Comparison of ENCODE assay signal across 8 cellular contexts in genomic region chr4:15002659-15003440, GRCh38. TPM values are rescaled to one million over a fixed set of nuclear protein-coding genes. Genes with fewer than 3 reads are reported as not detected.
A peak's percentile ranks its signal among the peaks of the same experiment; 100 is the strongest.
DNase-seq lines count a peak whose midpoint lies in the region; ATAC-seq and TF ChIP-seq lines count a peak whose summit lies in the region.

No MANE protein-coding gene starts in this region.

- no peaks in the 10 kb centered on the region for H3K9me3 Mint-ChIP-seq in CD4-positive, alpha-beta T cell
- H3K9me3 Mint-ChIP-seq in activated T-helper 1 cell treated with anti-CD3 and anti-CD28 coated beads, Interleukin-12 subunit alpha, Interleukin-12 subunit beta, Interleukin-2, Interleukin-4 antibody, amounts not matched to agents 30 ng/mL and 10 ng/mL and 1 ng/mL, durations not matched to agents 14 hours and 24 hours and 36 hours = no peaks in the 10 kb centered on the region
- H3K9me3 Mint-ChIP-seq in naive thymus-derived CD4-positive, alpha-beta T cell = no peaks in the 10 kb centered on the region
- H3K9me3 Mint-ChIP-seq in stimulated activated naive B cell treated with anti-CD40 and anti-IgM and Interleukin-4, amounts not matched to agents 10 μg/mL and 1 μg/mL and 100 μg/mL, for 72 hours = no peaks in the 10 kb centered on the region

- H3K4me1 Mint-ChIP-seq in CD4-positive, alpha-beta T cell (ENCODE audit: low read depth) = peaks cover 29% of the 10 kb centered on the region
- peaks cover 25% of the 10 kb centered on the region for H3K4me1 Mint-ChIP-seq in activated T-helper 1 cell treated with anti-CD3 and anti-CD28 coated beads, Interleukin-12 subunit alpha, Interleukin-12 subunit beta, Interleukin-2, Interleukin-4 antibody, amounts not matched to agents 30 ng/mL and 10 ng/mL and 1 ng/mL, durations not matched to agents 14 hours and 24 hours and 36 hours (ENCODE audit: low read depth)
- peaks cover 18 to 34% (median 29%) of the 10 kb centered on the region in 7 donors for H3K4me1 Mint-ChIP-seq in naive thymus-derived CD4-positive, alpha-beta T cell
- peaks cover 7 to 13% of the 10 kb centered on the region in 2 donors for H3K4me1 Mint-ChIP-seq in stimulated activated naive B cell treated with anti-CD40 and anti-IgM and Interleukin-4, amounts not matched to agents 10 μg/mL and 1 μg/mL and 100 μg/mL, for 72 hours

- no peaks in the 10 kb centered on the region for H3K27me3 ChIP-seq in CD4-positive, alpha-beta T cell (ENCODE audit: control insufficient read depth, insufficient read depth, low read length)
- H3K27me3 ChIP-seq in Peyer's patch = no peaks in the 10 kb centered on the region
- H3K27me3 ChIP-seq in naive thymus-derived CD4-positive, alpha-beta T cell (ENCODE audit: control insufficient read depth in 2 of 2, insufficient read depth in 2 of 2, low read length in 2 of 2) = no peaks in the 10 kb centered on the region

- POLR2A ChIA-PET in CD4-positive, alpha-beta T cell (lab: Charles Lee) = interaction anchor here (0.6 to 2.3 kb wide), 22 partner anchors 9 to 1518 kb away, joined by 3 to 16 read pairs (median 4); partner anchors contain the start of genes BOD1L1, FAM200B and FBXL5
- POLR2A ChIA-PET in naive thymus-derived CD4-positive, alpha-beta T cell (lab: Charles Lee) = interaction anchor here (0.7 to 1.6 kb wide), 16 partner anchors 9 to 1375 kb away, joined by 3 to 8 read pairs (median 4); partner anchors contain the start of genes BOD1L1, FAM200B and FBXL5

- peak overlapping the region; percentile 100 for H3K27ac ChIP-seq in CD4-positive, alpha-beta T cell (ENCODE audit: low read depth, low read length)
- H3K27ac ChIP-seq in Peyer's patch = peak overlapping the region; percentile 99 to 100 (median 100)
- H3K27ac ChIP-seq in naive thymus-derived CD4-positive, alpha-beta T cell (ENCODE audit: low read depth, low read length) = peak overlapping the region; percentile 100

- H3K9me3 ChIP-seq in CD4-positive, alpha-beta T cell (ENCODE audit: control insufficient read depth, low read length) = no peaks in the 10 kb centered on the region
- H3K9me3 ChIP-seq in Peyer's patch = no peaks in the 10 kb centered on the region
- H3K9me3 ChIP-seq in naive thymus-derived CD4-positive, alpha-beta T cell (ENCODE audit: control insufficient read depth in 2 of 3, low read length in 3 of 3) = no peaks in the 10 kb centered on the region

- TF ChIP-seq POLR2A in Peyer's patch (IDR thresholded peaks at IDR 0.05) = peak; percentile 79 to 82

- H3K36me3 Mint-ChIP-seq in CD4-positive, alpha-beta T cell (ENCODE audit: low read depth) = peaks cover 30% of the 10 kb centered on the region
- peaks cover 12% of the 10 kb centered on the region for H3K36me3 Mint-ChIP-seq in activated T-helper 1 cell treated with anti-CD3 and anti-CD28 coated beads, Interleukin-12 subunit alpha, Interleukin-12 subunit beta, Interleukin-2, Interleukin-4 antibody, amounts not matched to agents 30 ng/mL and 10 ng/mL and 1 ng/mL, durations not matched to agents 14 hours and 24 hours and 36 hours (ENCODE audit: low read depth)
- H3K36me3 Mint-ChIP-seq in naive thymus-derived CD4-positive, alpha-beta T cell = peaks cover 0 to 9% (median 0%) of the 10 kb centered on the region in 5 donors
- peaks cover 3 to 4% of the 10 kb centered on the region in 2 donors for H3K36me3 Mint-ChIP-seq in stimulated activated naive B cell treated with anti-CD40 and anti-IgM and Interleukin-4, amounts not matched to agents 10 μg/mL and 1 μg/mL and 100 μg/mL, for 72 hours

- peak overlapping the region; percentile 73 to 96 (median 80) for H3K4me3 ChIP-seq in Peyer's patch
- peak overlapping the region; percentile 99 for H3K4me3 ChIP-seq in naive thymus-derived CD4-positive, alpha-beta T cell (ENCODE audit: low read length)

- H3K36me3 ChIP-seq in Peyer's patch = peaks cover 0 to 4% (median 0%) of the 10 kb centered on the region in 3 donors
- H3K36me3 ChIP-seq in naive thymus-derived CD4-positive, alpha-beta T cell (ENCODE audit: control insufficient read depth in 2 of 3, insufficient read depth in 3 of 3, low read length in 3 of 3) = peaks cover 0 to 13% (median under 1%) of the 10 kb centered on the region in 3 experiments

- CTCF ChIA-PET in CD4-positive, alpha-beta T cell (lab: Charles Lee) = no interaction called here
- CTCF ChIA-PET in naive thymus-derived CD4-positive, alpha-beta T cell (lab: Charles Lee) = no interaction called here

- no peaks in the 10 kb centered on the region for H3K27me3 Mint-ChIP-seq in CD4-positive, alpha-beta T cell
- no peaks in the 10 kb centered on the region for H3K27me3 Mint-ChIP-seq in activated T-helper 1 cell treated with anti-CD3 and anti-CD28 coated beads, Interleukin-12 subunit alpha, Interleukin-12 subunit beta, Interleukin-2, Interleukin-4 antibody, amounts not matched to agents 30 ng/mL and 10 ng/mL and 1 ng/mL, durations not matched to agents 14 hours and 24 hours and 36 hours (ENCODE audit: insufficient read depth)
- no peaks in the 10 kb centered on the region for H3K27me3 Mint-ChIP-seq in naive thymus-derived CD4-positive, alpha-beta T cell
- H3K27me3 Mint-ChIP-seq in stimulated activated naive B cell treated with anti-CD40 and anti-IgM and Interleukin-4, amounts not matched to agents 10 μg/mL and 1 μg/mL and 100 μg/mL, for 72 hours = no peaks in the 10 kb centered on the region

- peak; percentile 53 for ATAC-seq in CD4-positive, alpha-beta T cell (ENCODE audit: poor library complexity)
- ATAC-seq in GM19463 (IDR thresholded peaks at IDR 0.05; ENCODE audit: unreplicated experiment) = peak; percentile 15
- ATAC-seq in HG03575 (IDR thresholded peaks at IDR 0.05; ENCODE audit: extremely low read depth, insufficient number of reproducible peaks, low FRiP score, unreplicated experiment) = peak; percentile 2
- ATAC-seq in naive thymus-derived CD4-positive, alpha-beta T cell = peak; percentile 56
- ATAC-seq in stimulated activated naive B cell treated with anti-CD40 and anti-IgM and Interleukin-4, amounts not matched to agents 10 μg/mL and 1 μg/mL and 100 μg/mL, for 72 hours (replicated peaks) = peak; percentile 38 to 44

- no peak for TF ChIP-seq CTCF in CD4-positive, alpha-beta T cell (IDR thresholded peaks at IDR 0.05)
- TF ChIP-seq CTCF in Peyer's patch (IDR thresholded peaks at IDR 0.05) = no peak

- peak overlapping the region; percentile 99 for H3K27ac Mint-ChIP-seq in CD4-positive, alpha-beta T cell
- H3K27ac Mint-ChIP-seq in activated T-helper 1 cell treated with anti-CD3 and anti-CD28 coated beads, Interleukin-12 subunit alpha, Interleukin-12 subunit beta, Interleukin-2, Interleukin-4 antibody, amounts not matched to agents 30 ng/mL and 10 ng/mL and 1 ng/mL, durations not matched to agents 14 hours and 24 hours and 36 hours = peak overlapping the region; percentile 93
- H3K27ac Mint-ChIP-seq in naive thymus-derived CD4-positive, alpha-beta T cell = peak overlapping the region; percentile 90 to 98 (median 97)
- peak overlapping the region; percentile 97 for H3K27ac Mint-ChIP-seq in stimulated activated naive B cell treated with anti-CD40 and anti-IgM and Interleukin-4, amounts not matched to agents 10 μg/mL and 1 μg/mL and 100 μg/mL, for 72 hours

- DNase-seq in CD4-positive, alpha-beta T cell = peak; percentile 67 to 90 (median 78)
- DNase-seq in Peyer's patch = peak; percentile 68 to 91 (median 90)
- peak; percentile 76 for DNase-seq in activated T-helper 1 cell treated with anti-CD3 and anti-CD28 coated beads, Interleukin-12 subunit alpha, Interleukin-12 subunit beta, Interleukin-2, Interleukin-4 antibody, amounts not matched to agents 30 ng/mL and 10 ng/mL and 1 ng/mL, durations not matched to agents 14 hours and 24 hours and 36 hours (ENCODE audit: low spot score)
- DNase-seq in fibroblast of gingiva (ENCODE audit: low read depth) = peak; percentile 96
- DNase-seq in naive thymus-derived CD4-positive, alpha-beta T cell = peak; percentile 63 to 88 (median 83)
- DNase-seq in stimulated activated naive B cell treated with anti-CD40 and anti-IgM and Interleukin-4, amounts not matched to agents 10 μg/mL and 1 μg/mL and 100 μg/mL, for 72 hours = peak; percentile 72

- H3K4me1 ChIP-seq in Peyer's patch = peaks cover 0 to 13% (median 0%) of the 10 kb centered on the region in 4 donors
- peaks cover 7 to 10% of the 10 kb centered on the region in 2 donors for H3K4me1 ChIP-seq in naive thymus-derived CD4-positive, alpha-beta T cell (ENCODE audit: control insufficient read depth in 2 of 2, insufficient read depth in 2 of 2, low read length in 2 of 2)

- intact Hi-C loops in CD4-positive, alpha-beta T cell (cut with DNase I, micrococcal nuclease) = loop anchor here (1.0 to 5.0 kb wide), 9 partner anchors 78 to 1521 kb away; partner anchors contain the start of genes FBXL5 (in 2 of the 2), RAB28 (in 2 of the 2), BOD1L1 (in 1 of the 2) and FAM200B (in 1 of the 2)
- intact Hi-C loops in activated T-helper 1 cell treated with anti-CD3 and anti-CD28 coated beads, Interleukin-12 subunit alpha, Interleukin-12 subunit beta, Interleukin-2, Interleukin-4 antibody, amounts not matched to agents 30 ng/mL and 10 ng/mL and 1 ng/mL, durations not matched to agents 14 hours and 24 hours and 36 hours (cut with micrococcal nuclease) = loop anchor here (1.0 to 5.0 kb wide), 15 partner anchors 9 to 1376 kb away; partner anchors contain the start of genes BOD1L1, FAM200B, FBXL5 and TAPT1
- intact Hi-C loops in naive thymus-derived CD4-positive, alpha-beta T cell (cut with micrococcal nuclease) = loop anchor here (1.0 to 5.0 kb wide), 13 partner anchors 126 to 1376 kb away; partner anchors contain the start of genes BOD1L1 (in 2 of the 2), FAM200B (in 2 of the 2), FBXL5 (in 2 of the 2) and TAPT1 (in 2 of the 2)

- H3K4me3 Mint-ChIP-seq in CD4-positive, alpha-beta T cell = peak overlapping the region; percentile 99
- peak overlapping the region; percentile 92 for H3K4me3 Mint-ChIP-seq in activated T-helper 1 cell treated with anti-CD3 and anti-CD28 coated beads, Interleukin-12 subunit alpha, Interleukin-12 subunit beta, Interleukin-2, Interleukin-4 antibody, amounts not matched to agents 30 ng/mL and 10 ng/mL and 1 ng/mL, durations not matched to agents 14 hours and 24 hours and 36 hours
- H3K4me3 Mint-ChIP-seq in naive thymus-derived CD4-positive, alpha-beta T cell = peak overlapping the region; percentile 86 to 95 (median 93)
- H3K4me3 Mint-ChIP-seq in stimulated activated naive B cell treated with anti-CD40 and anti-IgM and Interleukin-4, amounts not matched to agents 10 μg/mL and 1 μg/mL and 100 μg/mL, for 72 hours = peak overlapping the region; percentile 89 to 98

RNA-seq across cellular contexts. Expression of gene CPEB2, which starts 0.6 kb away (rescaled TPM):
- 10 to 100 TPM; 26.4 to 27.0 TPM for total RNA-seq in CD4-positive, alpha-beta T cell
- total RNA-seq in Peyer's patch = 10 to 100 TPM; 10.7 to 25.9 (median 19.8) TPM
- 16.5 and 17.2 TPM in 2 replicates for total RNA-seq in activated T-helper 1 cell treated with anti-CD3 and anti-CD28 coated beads, Interleukin-12 subunit alpha, Interleukin-12 subunit beta, Interleukin-2, Interleukin-4 antibody, amounts not matched to agents 30 ng/mL and 10 ng/mL and 1 ng/mL, durations not matched to agents 14 hours and 24 hours and 36 hours
- 10 to 100 TPM; 11.1 to 21.7 (median 14.9) TPM for total RNA-seq in naive thymus-derived CD4-positive, alpha-beta T cell
- under 1 TPM; 0.82 to 0.84 TPM for polyA plus RNA-seq in naive thymus-derived CD4-positive, alpha-beta T cell

Comparison
In these comparisons a context has a peak if more than half of its experiments do, and no peak if none do; other contexts are left out.
1. Peak in every context shown above with its lines: DNase-seq, ATAC-seq, H3K4me3 ChIP-seq and H3K27ac ChIP-seq.
2. ATAC-seq: peak in every context shown above with its lines; median percentile 56 in naive thymus-derived CD4-positive, alpha-beta T cell; 53 in CD4-positive, alpha-beta T cell; 41 in stimulated activated naive B cell treated with anti-CD40 and anti-IgM and Interleukin-4, amounts not matched to agents 10 μg/mL and 1 μg/mL and 100 μg/mL, for 72 hours; 15 in GM19463; 2 in HG03575.